In the genomic region with DNA sequence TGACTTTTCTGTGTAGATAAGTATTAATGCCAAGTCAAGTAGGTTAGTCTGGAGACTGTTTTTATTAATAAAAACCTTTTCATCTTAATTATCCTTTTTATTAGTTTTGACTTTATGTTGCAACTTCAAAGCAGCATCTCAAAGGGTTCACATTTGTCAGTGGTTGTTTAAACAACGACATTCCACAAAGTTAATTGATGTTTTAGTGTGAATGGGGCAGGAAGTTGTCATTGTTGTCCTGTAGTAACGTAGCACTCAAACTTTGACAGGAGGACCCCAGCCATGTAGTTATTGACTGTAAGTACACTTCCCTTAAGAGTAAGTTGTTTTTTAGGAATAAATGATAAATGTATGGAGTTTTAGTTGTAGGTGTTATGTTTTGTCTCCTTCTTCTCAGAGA, we compare ENCODE assay signal across 30 cellular contexts. TPM values are rescaled to one million over a fixed set of nuclear protein-coding genes. Genes with fewer than 3 reads are reported as not detected.
"Had no signal": no experiment of that assay in that cellular context is flagged by ENCODE, and none has a peak within 500 bp of the region (broad histone marks: within the 10 kb centered on the region; RNA-seq: fewer than 3 reads in every experiment).

No MANE protein-coding gene starts in this region.

- ATAC-seq: naive thymus-derived CD8-positive, alpha-beta T cell; natural killer cell treated with Interleukin-12 subunit alpha and Interleukin-12 subunit beta and Interleukin-15 and Interleukin-18, amount 100 ng/mL, for 72 hours; psoas muscle; right cardiac atrium; sciatic nerve; stimulated activated memory B cell treated with anti-CD40 and anti-IgM and Interleukin-4, amounts not matched to agents 10 μg/mL and 1 μg/mL and 100 μg/mL, for 72 hours; stimulated activated naive CD8-positive, alpha-beta T cell treated with anti-CD3 and anti-CD28 coated beads, Interleukin-15, amount 100 ng/mL, for 72 hours; stimulated activated naive CD8-positive, alpha-beta T cell treated with anti-CD3 and anti-CD28 coated beads, Interleukin-15, Interleukin-2, amounts not matched to agents 100 U/mL and 50 U/mL, for 24 hours; upper lobe of right lung had no signal

- H3K9ac ChIP-seq: parathyroid adenoma had no signal

- H3K36me3 ChIP-seq: neutrophil, spleen, suprapubic skin, tibial artery, transverse colon, upper lobe of right lung, uterus had no signal

- H3K27me3 ChIP-seq: neutrophil, spleen, suprapubic skin, testis, tibial artery, transverse colon, upper lobe of right lung, uterus had no signal

- H3K4me1 ChIP-seq: parathyroid adenoma, spleen, testis, tibial artery, upper lobe of right lung, uterus had no signal

- H3K4me3 ChIP-seq: psoas muscle, skin epidermis, smooth muscle cell, spleen, suprapubic skin, testis, tibial artery, transverse colon, upper lobe of right lung, uterus had no signal

- H3K79me2 ChIP-seq: parathyroid adenoma had no signal

- H3K9me3 ChIP-seq: neutrophil, psoas muscle, spleen, suprapubic skin, testis, tibial artery, transverse colon, upper lobe of right lung, uterus had no signal

- DNase-seq: naive thymus-derived CD8-positive, alpha-beta T cell; nephron progenitor cell; nucleus accumbens; posterior cingulate gyrus; psoas muscle; right cardiac atrium; spleen; stimulated activated CD4-positive, alpha-beta T cell treated with anti-CD3 and anti-CD28 coated beads, Interleukin-12 subunit alpha, Interleukin-12 subunit beta, amount 100 ng/mL, for 4 hours; stimulated activated CD4-positive, alpha-beta T cell treated with anti-CD3 and anti-CD28 coated beads, Interleukin-1b, Interleukin-23, amount 100 ng/mL, for 48 hours; stimulated activated CD4-positive, alpha-beta T cell treated with anti-CD3 and anti-CD28 coated beads, Interleukin-4, amount 100 ng/mL, for 1 hour; stimulated activated CD4-positive, alpha-beta T cell treated with anti-CD3 and anti-CD28 coated beads, Interleukin-4, amount 100 ng/mL, for 4 hours; stimulated activated CD8-positive, alpha-beta memory T cell treated with anti-CD3 and anti-CD28 coated beads, Interleukin-4, amount 100 ng/mL, for 48 hours; stimulated activated naive CD4-positive, alpha-beta T cell; stimulated activated naive CD8-positive, alpha-beta T cell treated with anti-CD3 and anti-CD28 coated beads, Interleukin-15, amount 100 ng/mL, for 72 hours; stimulated activated naive CD8-positive, alpha-beta T cell treated with anti-CD3 and anti-CD28 coated beads, Interleukin-15, Interleukin-2, amounts not matched to agents 100 U/mL and 50 U/mL, for 24 hours; substantia nigra; testis; tibial artery; transverse colon; upper lobe of right lung; uterus had no signal

- H3K4me2 ChIP-seq: smooth muscle cell had no signal

- H3K27ac ChIP-seq: neutrophil, parathyroid adenoma, psoas muscle, skin epidermis, spleen, suprapubic skin, testis, tibial artery, transverse colon, upper lobe of right lung, uterus had no signal

- H2AFZ ChIP-seq: parathyroid adenoma had no signal

RNA-seq across cellular contexts. Expression of gene SLC16A10, which starts 11.3 kb away (rescaled TPM):
- total RNA-seq: osteocyte had no signal
